Comparison of ENCODE assay signal across 25 cellular contexts in genomic region chr11:116263770-116264169, GRCh38.
"Had no signal": no experiment of that assay in that cellular context is flagged by ENCODE, and none has a peak within 500 bp of the region (broad histone marks: within the 10 kb centered on the region; RNA-seq: fewer than 3 reads in every experiment).

No MANE protein-coding gene starts in this region.

- H3K9me3 ChIP-seq: sigmoid colon, testis, vagina had no signal

- H3K9me3 Mint-ChIP-seq: activated CD4-positive, alpha-beta T cell treated with anti-CD3 and anti-CD28 coated beads, Interleukin-2, amount 10 ng/mL, durations not matched to agents 7 days and 5 days; activated naive CD4-positive, alpha-beta T cell treated with anti-CD3 and anti-CD28 coated beads, Interleukin-2, amount 50 U/mL, for 24 hours; activated T-helper 1 cell treated with anti-CD3 and anti-CD28 coated beads, Interleukin-12 subunit alpha, Interleukin-12 subunit beta, Interleukin-2, Interleukin-4 antibody, amounts not matched to agents 30 ng/mL and 10 ng/mL and 1 ng/mL, durations not matched to agents 14 hours and 24 hours and 36 hours; nephron had no signal

- H3K4me3 ChIP-seq: sigmoid colon, testis, vagina had no signal

- ATAC-seq: activated CD4-positive, CD25-positive, alpha-beta regulatory T cell treated with anti-CD3 and anti-CD28 coated beads, Interleukin-2, amount 50 U/mL, for 24 hours; activated CD8-positive, alpha-beta T cell treated with anti-CD3 and anti-CD28 coated beads, Interleukin-2, amount 10 ng/mL, durations not matched to agents 7 days and 5 days; esophagus mucosa; left cardiac atrium; stimulated activated naive B cell treated with anti-CD40 and anti-IgM and Interleukin-4, amounts not matched to agents 10 μg/mL and 1 μg/mL and 100 μg/mL, for 72 hours; T-helper 17 cell had no signal

- DNase-seq: activated CD4-positive, alpha-beta T cell treated with anti-CD3 and anti-CD28 coated beads, Interleukin-2, amount 10 ng/mL, durations not matched to agents 7 days and 5 days; activated CD8-positive, alpha-beta T cell treated with anti-CD3 and anti-CD28 coated beads, Interleukin-2, amount 10 ng/mL, durations not matched to agents 7 days and 5 days; activated gamma-delta T cell treated with Interleukin-2 at 50 U/mL for 16 hours; aorta; central memory CD4-positive, alpha-beta T cell; effector memory CD4-positive, alpha-beta T cell; foreskin melanocyte; hippocampal formation; islet precursor cell; left cardiac atrium; retina; sigmoid colon; stimulated activated CD4-positive, alpha-beta T cell treated with anti-CD3 and anti-CD28 coated beads, Interleukin-2, amount 100 ng/mL, for 48 hours; stimulated activated CD8-positive, alpha-beta memory T cell treated with anti-CD3 and anti-CD28 coated beads, Interleukin-4, amount 100 ng/mL, for 48 hours; stimulated activated naive B cell treated with anti-CD40 and anti-IgM and Interleukin-4, amounts not matched to agents 10 μg/mL and 1 μg/mL and 100 μg/mL, for 72 hours; T-helper 17 cell; testis; trophoblast cell had no signal

- H3K27me3 ChIP-seq: sigmoid colon, testis, vagina had no signal

- H3K27me3 Mint-ChIP-seq: activated CD4-positive, alpha-beta T cell treated with anti-CD3 and anti-CD28 coated beads, Interleukin-2, amount 10 ng/mL, durations not matched to agents 7 days and 5 days had no signal

- H3K4me1 ChIP-seq: sigmoid colon, testis, vagina had no signal

- H3K27ac Mint-ChIP-seq: activated CD4-positive, alpha-beta T cell treated with anti-CD3 and anti-CD28 coated beads, Interleukin-2, amount 10 ng/mL, durations not matched to agents 7 days and 5 days; activated CD8-positive, alpha-beta T cell treated with anti-CD3 and anti-CD28 coated beads, Interleukin-2, amount 10 ng/mL, durations not matched to agents 7 days and 5 days; activated naive CD4-positive, alpha-beta T cell treated with anti-CD3 and anti-CD28 coated beads, Interleukin-2, amount 50 U/mL, for 24 hours; activated T-helper 1 cell treated with anti-CD3 and anti-CD28 coated beads, Interleukin-12 subunit alpha, Interleukin-12 subunit beta, Interleukin-2, Interleukin-4 antibody, amounts not matched to agents 30 ng/mL and 10 ng/mL and 1 ng/mL, durations not matched to agents 14 hours and 24 hours and 36 hours; nephron; progenitor cell of endocrine pancreas; stimulated activated naive B cell treated with anti-CD40 and anti-IgM and Interleukin-4, amounts not matched to agents 10 μg/mL and 1 μg/mL and 100 μg/mL, for 72 hours; T-helper 17 cell had no signal

- H3K36me3 ChIP-seq: sigmoid colon, vagina had no signal

- H3K27ac ChIP-seq: sigmoid colon, testis, vagina had no signal

- H3K4me1 Mint-ChIP-seq: activated CD4-positive, alpha-beta T cell treated with anti-CD3 and anti-CD28 coated beads, Interleukin-2, amount 10 ng/mL, durations not matched to agents 7 days and 5 days; activated naive CD4-positive, alpha-beta T cell treated with anti-CD3 and anti-CD28 coated beads, Interleukin-2, amount 50 U/mL, for 24 hours; stimulated activated naive B cell treated with anti-CD40 and anti-IgM and Interleukin-4, amounts not matched to agents 10 μg/mL and 1 μg/mL and 100 μg/mL, for 72 hours had no signal

- H3K36me3 Mint-ChIP-seq: activated naive CD4-positive, alpha-beta T cell treated with anti-CD3 and anti-CD28 coated beads, Interleukin-2, amount 50 U/mL, for 24 hours; stimulated activated naive B cell treated with anti-CD40 and anti-IgM and Interleukin-4, amounts not matched to agents 10 μg/mL and 1 μg/mL and 100 μg/mL, for 72 hours had no signal

- H3K4me3 Mint-ChIP-seq: activated CD4-positive, alpha-beta T cell treated with anti-CD3 and anti-CD28 coated beads, Interleukin-2, amount 10 ng/mL, durations not matched to agents 7 days and 5 days; activated CD8-positive, alpha-beta T cell treated with anti-CD3 and anti-CD28 coated beads, Interleukin-2, amount 10 ng/mL, durations not matched to agents 7 days and 5 days; activated naive CD4-positive, alpha-beta T cell treated with anti-CD3 and anti-CD28 coated beads, Interleukin-2, amount 50 U/mL, for 24 hours; activated T-helper 1 cell treated with anti-CD3 and anti-CD28 coated beads, Interleukin-12 subunit alpha, Interleukin-12 subunit beta, Interleukin-2, Interleukin-4 antibody, amounts not matched to agents 30 ng/mL and 10 ng/mL and 1 ng/mL, durations not matched to agents 14 hours and 24 hours and 36 hours; nephron; stimulated activated naive B cell treated with anti-CD40 and anti-IgM and Interleukin-4, amounts not matched to agents 10 μg/mL and 1 μg/mL and 100 μg/mL, for 72 hours; T-helper 17 cell had no signal
